ENCODE assay signal across 10 cellular contexts in the genomic region with DNA sequence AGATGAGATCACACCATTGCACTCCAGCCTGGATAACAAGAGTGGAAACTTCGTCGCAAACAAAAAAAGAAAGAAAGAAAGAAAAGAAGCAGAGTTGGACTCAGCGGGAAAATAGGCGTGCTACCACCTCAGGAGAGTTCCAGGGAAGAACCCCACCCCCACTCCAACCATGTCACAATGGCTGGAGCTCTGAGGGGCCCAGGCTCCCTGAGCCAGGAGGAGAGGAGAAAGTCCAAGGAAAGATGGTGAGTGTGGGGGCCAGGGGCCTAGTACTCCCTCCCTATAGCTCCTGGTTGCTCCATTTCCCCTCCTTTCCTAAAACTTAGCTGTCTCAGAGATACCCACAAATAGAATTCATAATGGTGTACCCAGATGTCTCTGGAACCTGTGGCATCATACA. TPM values are rescaled to one million over a fixed set of nuclear protein-coding genes. Genes with fewer than 3 reads are reported as not detected.
DNase-seq lines count a peak whose midpoint lies in the region; ATAC-seq and TF ChIP-seq lines count a peak whose summit lies in the region.
"Not testable (repeated sequence)": the region's sequence is repeated elsewhere in the genome, so short reads cannot be mapped to it uniquely, and the experiment has no call there.
"Had no signal": no experiment of that assay in that cellular context is flagged by ENCODE, and none has a peak within 500 bp of the region (broad histone marks: within the 10 kb centered on the region; RNA-seq: fewer than 3 reads in every experiment).

A gene (plus strand): TSS at position 172 of the 400 bp plus-strand sequence. CDS start 71 bp downstream, at position 243.

- peak within 1 kb of the TSS; percentile 72 for H3K9ac ChIP-seq in OCI-LY3 (ENCODE audit: low read length)
- H3K9ac ChIP-seq in mucosa of stomach (ENCODE audit: low read length): peak within 1 kb of the TSS; percentile 87

- intact Hi-C loops in Caco-2 (cut with micrococcal nuclease; ENCODE audit: unreplicated experiment) (loop anchor here (2.0 to 5.0 kb wide), 3 partner anchors 26 to 174 kb away; a partner anchor contains a TSS), MCF 10A (cut with micrococcal nuclease) (loop anchor here (5.0 kb wide), 1 partner anchor 129 kb away; a partner anchor contains a TSS), Right ventricle myocardium superior (cut with DNase I) (loop anchor here (5.0 kb wide), 1 partner anchor 44 kb away; a partner anchor contains a TSS), sigmoid colon (cut with DNase I) (loop anchor here (5.0 to 10.0 kb wide), 2 partner anchors 174 to 354 kb away; a partner anchor contains a TSS)
- intact Hi-C loops in activated CD8-positive, alpha-beta T cell treated with anti-CD3 and anti-CD28 coated beads for 36 hours (cut with micrococcal nuclease): loop anchor here (5.0 to 10.0 kb wide), 2 partner anchors 44 to 126 kb away; a partner anchor contains a TSS

- H3K4me1 Mint-ChIP-seq in Caco-2 (ENCODE audit: low read depth, unreplicated experiment) (peaks cover 38% of the 10 kb centered on the region), MCF 10A (ENCODE audit: insufficient read depth, unreplicated experiment) (peaks cover 43% of the 10 kb centered on the region)
- peaks cover 61% of the 10 kb centered on the region for H3K4me1 Mint-ChIP-seq in activated CD8-positive, alpha-beta T cell treated with anti-CD3 and anti-CD28 coated beads for 36 hours (ENCODE audit: low read depth)

- H3K36me3 ChIP-seq in Caco-2 (ENCODE audit: control insufficient read depth, insufficient read depth, low read length); OCI-LY3 (replicated peaks; ENCODE audit: low read depth, low read length); mucosa of stomach (ENCODE audit: control insufficient read depth, insufficient read depth, low read length); sigmoid colon; upper lobe of left lung: not testable (repeated sequence)

- H3K27me3 ChIP-seq in Caco-2 (replicated peaks; ENCODE audit: control insufficient read depth, insufficient read depth, low read length); OCI-LY3 (ENCODE audit: low read depth, low read length); mucosa of stomach (ENCODE audit: control insufficient read depth, insufficient read depth, low read length); sigmoid colon; upper lobe of left lung: not testable (repeated sequence)

- not testable (repeated sequence) for H3K9me3 Mint-ChIP-seq in Caco-2 (ENCODE audit: unreplicated experiment); activated CD8-positive, alpha-beta T cell treated with anti-CD3 and anti-CD28 coated beads for 36 hours; MCF 10A (ENCODE audit: unreplicated experiment)

- H3K9me3 ChIP-seq in Caco-2; OCI-LY3 (ENCODE audit: insufficient read depth, low read length); mucosa of stomach (ENCODE audit: control insufficient read depth, low read length); sigmoid colon; upper lobe of left lung: not testable (repeated sequence)

- not testable (repeated sequence) for H3K27me3 Mint-ChIP-seq in Caco-2 (ENCODE audit: insufficient read depth, unreplicated experiment); activated CD8-positive, alpha-beta T cell treated with anti-CD3 and anti-CD28 coated beads for 36 hours; MCF 10A (ENCODE audit: insufficient read depth, unreplicated experiment)

- peak within 1 kb of the TSS; percentile 99 for H3K4me2 ChIP-seq in OCI-LY3 (ENCODE audit: low read length)

- TF ChIP-seq POLR2A in sigmoid colon (IDR thresholded peaks at IDR 0.05); upper lobe of left lung (IDR thresholded peaks at IDR 0.05): not testable (repeated sequence)

- H3K4me3 Mint-ChIP-seq in Caco-2 (ENCODE audit: unreplicated experiment) (peak within 1 kb of the TSS; percentile 86), MCF 10A (ENCODE audit: unreplicated experiment) (peak within 1 kb of the TSS; percentile 84)
- H3K4me3 Mint-ChIP-seq in activated CD8-positive, alpha-beta T cell treated with anti-CD3 and anti-CD28 coated beads for 36 hours: peak within 1 kb of the TSS; percentile 96

- peaks cover 54% of the 10 kb centered on the region for H3K79me2 ChIP-seq in OCI-LY3 (ENCODE audit: low read length)

- H3K36me3 Mint-ChIP-seq in Caco-2 (ENCODE audit: insufficient read depth, unreplicated experiment) (peaks cover 47% of the 10 kb centered on the region), MCF 10A (ENCODE audit: insufficient read depth, unreplicated experiment) (peaks cover 37% of the 10 kb centered on the region)
- peaks cover 29% of the 10 kb centered on the region for H3K36me3 Mint-ChIP-seq in activated CD8-positive, alpha-beta T cell treated with anti-CD3 and anti-CD28 coated beads for 36 hours (ENCODE audit: low read depth)

- CTCF ChIA-PET in Caco-2 (lab: Charles Lee): not testable (repeated sequence)
- CTCF ChIA-PET in activated CD8-positive, alpha-beta T cell treated with anti-CD3 and anti-CD28 coated beads for 36 hours (lab: Charles Lee): interaction anchor here (1.0 to 6.6 kb wide), 2 partner anchors 33 to 44 kb away, joined by 4 to 49 read pairs; a partner anchor contains a TSS
- CTCF ChIA-PET in MCF 10A (lab: Yijun Ruan, JAX): interaction anchor here (0.6 to 1.4 kb wide), 4 partner anchors 40 to 142 kb away, joined by 3 to 6 read pairs (median 4); no protein-coding TSS in a partner anchor

- ATAC-seq in activated CD8-positive, alpha-beta T cell treated with anti-CD3 and anti-CD28 coated beads for 36 hours; Right ventricle myocardium superior (ENCODE audit: poor library complexity); upper lobe of left lung (ENCODE audit: low FRiP score in 2 of 2): not testable (repeated sequence)

- peak within 1 kb of the TSS; percentile 96 for H3K27ac Mint-ChIP-seq in Caco-2 (ENCODE audit: unreplicated experiment)
- peak within 1 kb of the TSS; percentile 99 for H3K27ac Mint-ChIP-seq in activated CD8-positive, alpha-beta T cell treated with anti-CD3 and anti-CD28 coated beads for 36 hours
- peak within 1 kb of the TSS; percentile 89 for H3K27ac Mint-ChIP-seq in MCF 10A (ENCODE audit: low read depth, unreplicated experiment)

- not testable (repeated sequence) for H3K27ac ChIP-seq in OCI-LY3 (ENCODE audit: low read length)
- peak within 1 kb of the TSS; percentile 94 to 100 (median 100) for H3K27ac ChIP-seq in sigmoid colon
- peak within 1 kb of the TSS; percentile 97 to 100 (median 98) for H3K27ac ChIP-seq in upper lobe of left lung

- TF ChIP-seq EP300 in sigmoid colon (IDR thresholded peaks at IDR 0.05); upper lobe of left lung (IDR thresholded peaks at IDR 0.05): not testable (repeated sequence)

- peaks cover 23% of the 10 kb centered on the region for H3K4me1 ChIP-seq in Caco-2
- peaks cover 20% of the 10 kb centered on the region for H3K4me1 ChIP-seq in OCI-LY3 (ENCODE audit: low read length)
- H3K4me1 ChIP-seq in mucosa of stomach (ENCODE audit: control insufficient read depth, insufficient read depth, low read length): peaks cover 44% of the 10 kb centered on the region
- peaks cover 0 to 68% (median 59%) of the 10 kb centered on the region in 4 donors for H3K4me1 ChIP-seq in sigmoid colon
- peaks cover 32 to 55% (median 43%) of the 10 kb centered on the region in 4 donors for H3K4me1 ChIP-seq in upper lobe of left lung

- POLR2A ChIA-PET in Caco-2 (lab: Charles Lee) (interaction anchor here (0.7 kb wide), 1 partner anchor 111 kb away, joined by 3 read pairs; no protein-coding TSS in a partner anchor), MCF 10A (lab: Yijun Ruan, JAX) (interaction anchor here (0.6 to 6.9 kb wide), 4 partner anchors 43 to 516 kb away, joined by 3 to 115 read pairs (median 24); a partner anchor contains a TSS)
- POLR2A ChIA-PET in activated CD8-positive, alpha-beta T cell treated with anti-CD3 and anti-CD28 coated beads for 36 hours (lab: Charles Lee): interaction anchor here (0.6 to 8.1 kb wide), 5 partner anchors 21 to 205 kb away, joined by 4 to 122 read pairs (median 10); a partner anchor contains a TSS

- not testable (repeated sequence) for H2AFZ ChIP-seq in OCI-LY3 (ENCODE audit: low read depth, low read length)

- not testable (repeated sequence) for H3K4me3 ChIP-seq in Caco-2 (ENCODE audit: low read depth, low read length)
- peak within 1 kb of the TSS; percentile 96 for H3K4me3 ChIP-seq in OCI-LY3 (ENCODE audit: low read length)
- peak within 1 kb of the TSS; percentile 92 for H3K4me3 ChIP-seq in mucosa of stomach (ENCODE audit: low read length)
- peak within 1 kb of the TSS in 2 of 4 donors; percentile 61 to 100 for H3K4me3 ChIP-seq in sigmoid colon
- H3K4me3 ChIP-seq in upper lobe of left lung: peak within 1 kb of the TSS in 2 of 4 donors; percentile 62 to 94

- not testable (repeated sequence) for TF ChIP-seq CTCF in Caco-2 (IDR thresholded peaks at IDR 0.05; ENCODE audit: insufficient read depth in 1 of 2, low read depth in 1 of 2, low read length in 1 of 2, severe bottlenecking in 1 of 2, unreplicated experiment in 1 of 2); OCI-LY3 (IDR thresholded peaks at IDR 0.05; ENCODE audit: low read depth, low read length); activated CD8-positive, alpha-beta T cell treated with anti-CD3 and anti-CD28 coated beads for 36 hours (IDR thresholded peaks at IDR 0.05); MCF 10A (IDR thresholded peaks at IDR 0.05; ENCODE audit: unreplicated experiment); sigmoid colon (IDR thresholded peaks at IDR 0.05); upper lobe of left lung (IDR thresholded peaks at IDR 0.05)

- DNase-seq in Caco-2; activated CD8-positive, alpha-beta T cell treated with anti-CD3 and anti-CD28 coated beads for 36 hours; MCF 10A (ENCODE audit: unreplicated experiment); sigmoid colon; upper lobe of left lung: not testable (repeated sequence)
- peak; percentile 14 for DNase-seq in Right ventricle myocardium superior

- WGBS in sigmoid colon, 2 donors: 95% methylated on average over 4 of the region's 4 CpGs
- 86 to 93% methylated on average over 4 of the region's 4 CpGs for WGBS in upper lobe of left lung, 2 donors

- H4K20me1 ChIP-seq in OCI-LY3 (ENCODE audit: insufficient read depth, low read length): peaks cover 22% of the 10 kb centered on the region

- not testable (repeated sequence) for BruUV-seq in Caco-2 (replicated peaks; lab: Mats Ljungman, UMichigan); MCF 10A (replicated peaks; lab: Mats Ljungman, UMichigan)

RNA-seq across cellular contexts. Expression of the gene that starts here (rescaled TPM):
- not detected in 2 replicates for total RNA-seq in Caco-2 (2022)
- not detected for total RNA-seq in activated CD8-positive, alpha-beta T cell treated with anti-CD3 and anti-CD28 coated beads for 36 hours
- not detected in 2 replicates for total RNA-seq in MCF 10A (2022)
- not detected for total RNA-seq in Right ventricle myocardium superior
- not detected for total RNA-seq in sigmoid colon
- not detected for polyA plus RNA-seq in sigmoid colon
- total RNA-seq in upper lobe of left lung: not detected
- total RNA-seq: mononuclear cell, Right ventricle myocardium inferior had no signal

Comparison
In these comparisons a context has a peak if more than half of its experiments do, and no peak if none do; other contexts are left out.
1. Peak in DNase-seq in Right ventricle myocardium superior; RNA of the gene not detected or under 1 TPM.